Comparison of ENCODE assay signal across 8 cellular contexts in genomic region chr16:17469011-17469741, GRCh38. TPM values are rescaled to one million over a fixed set of nuclear protein-coding genes. Genes with fewer than 3 reads are reported as not detected.
DNase-seq lines count a peak whose midpoint lies in the region; ATAC-seq and TF ChIP-seq lines count a peak whose summit lies in the region.

No MANE protein-coding gene starts in this region.

- no peak for TF ChIP-seq CTCF in DOHH2 (IDR thresholded peaks at IDR 0.05; ENCODE audit: low read depth, low read length, poor library complexity, severe bottlenecking)
- no peak for TF ChIP-seq CTCF in fibroblast of lung (conservative IDR thresholded peaks at IDR 0.05 in 1 of 2, IDR thresholded peaks at IDR 0.05 in 1 of 2; ENCODE audit: low read depth in 1 of 2, low read length in 2 of 2)
- TF ChIP-seq CTCF in parathyroid adenoma (IDR thresholded peaks at IDR 0.05) = no peak

- ATAC-seq in GM19467 (IDR thresholded peaks at IDR 0.05; ENCODE audit: unreplicated experiment) = no peak
- ATAC-seq in GM19328 (IDR thresholded peaks at IDR 0.05; ENCODE audit: unreplicated experiment) = no peak
- ATAC-seq in HG03097 (IDR thresholded peaks at IDR 0.05; ENCODE audit: low FRiP score, unreplicated experiment) = no peak

- no peak for DNase-seq in NT2/D1 (ENCODE audit: low read depth, low spot score)
- peak; percentile 53 to 78 for DNase-seq in fibroblast of lung (ENCODE audit: low read depth in 2 of 2)
- DNase-seq in SK-N-DZ (ENCODE audit: low spot score) = no peak

- H3K9me3 ChIP-seq in DOHH2 (ENCODE audit: control insufficient read depth, insufficient read depth, low read length) (no peaks in the 10 kb centered on the region), NT2/D1 (ENCODE audit: insufficient read depth, low read length) (no peaks in the 10 kb centered on the region), fibroblast of lung (ENCODE audit: control insufficient read depth, insufficient read depth, low read depth, low read length) (no peaks in the 10 kb centered on the region), parathyroid adenoma (ENCODE audit: control insufficient read depth, low read length) (no peaks in the 10 kb centered on the region)

- peaks cover 11% of the 10 kb centered on the region; the same call in 1 of the 2 replicates for H3F3A ChIP-seq in DOHH2 (ENCODE audit: control insufficient read depth, insufficient read depth)

- H3K4me2 ChIP-seq in DOHH2 (ENCODE audit: low read length) (peak overlapping the region; percentile 96), fibroblast of lung (ENCODE audit: extremely low read depth, insufficient read depth, low read length) (peak overlapping the region; percentile 81), parathyroid adenoma (ENCODE audit: low read length) (peak overlapping the region; percentile 89)

- H3K27ac ChIP-seq in DOHH2 (ENCODE audit: low read depth, low read length) (peak overlapping the region; percentile 37), fibroblast of lung (ENCODE audit: insufficient read depth, low read length) (peak overlapping the region; percentile 72), parathyroid adenoma (no peak overlapping the region)

- H3K4me1 ChIP-seq in DOHH2 (ENCODE audit: control insufficient read depth, low read length) (peaks cover 59% of the 10 kb centered on the region), NT2/D1 (ENCODE audit: insufficient read depth, insufficient read length) (peaks cover 15% of the 10 kb centered on the region), fibroblast of lung (ENCODE audit: control insufficient read depth, extremely low read depth, insufficient read depth, low read length) (peaks cover 20% of the 10 kb centered on the region), parathyroid adenoma (no peaks in the 10 kb centered on the region)

- H3K79me2 ChIP-seq in DOHH2 (ENCODE audit: control insufficient read depth, low read length) (peaks cover 58% of the 10 kb centered on the region), fibroblast of lung (ENCODE audit: control insufficient read depth, insufficient read depth, low read length) (peaks cover 36% of the 10 kb centered on the region), parathyroid adenoma (no peaks in the 10 kb centered on the region)

- H3K27me3 ChIP-seq in DOHH2 (ENCODE audit: control insufficient read depth, low read length) (peaks cover 11% of the 10 kb centered on the region), NT2/D1 (ENCODE audit: insufficient read depth, insufficient read length) (peaks cover 17% of the 10 kb centered on the region), fibroblast of lung (ENCODE audit: control insufficient read depth, insufficient read depth, low read length) (no peaks in the 10 kb centered on the region), parathyroid adenoma (ENCODE audit: control insufficient read depth, insufficient read depth, low read length) (no peaks in the 10 kb centered on the region)

- H3K9me2 ChIP-seq in DOHH2 (replicated peaks; ENCODE audit: control insufficient read depth, low read length) = no peaks in the 10 kb centered on the region

- H3K4me3 ChIP-seq in DOHH2 (ENCODE audit: low read length) (peak overlapping the region; percentile 91), NT2/D1 (ENCODE audit: insufficient read length, low read depth) (peak overlapping the region; percentile 76), fibroblast of lung (replicated peaks in 1 of 4; ENCODE audit: control extremely low read depth in 1 of 4, insufficient read depth in 1 of 4, low read depth in 3 of 4, low read length in 4 of 4) (peak overlapping the region; percentile 71 to 85 (median 78)), parathyroid adenoma (ENCODE audit: low read depth, low read length) (peak overlapping the region; percentile 39)

- H2AFZ ChIP-seq in fibroblast of lung (ENCODE audit: low read length) = peak overlapping the region; percentile 52
- peak overlapping the region; percentile 18 for H2AFZ ChIP-seq in parathyroid adenoma

- H3K9ac ChIP-seq in NT2/D1 (ENCODE audit: insufficient read length, low read depth) (peak overlapping the region; percentile 86), fibroblast of lung (ENCODE audit: insufficient read depth, low read length) (peak overlapping the region; percentile 4), parathyroid adenoma (no peak overlapping the region)

- no peaks in the 10 kb centered on the region for H4K20me1 ChIP-seq in DOHH2 (ENCODE audit: control insufficient read depth, insufficient read depth, low read depth, low read length)
- H4K20me1 ChIP-seq in fibroblast of lung (ENCODE audit: control insufficient read depth, extremely low read depth, insufficient read depth, low read length) = no peaks in the 10 kb centered on the region

- H3K36me3 ChIP-seq in DOHH2 (ENCODE audit: control insufficient read depth, low read length) = peaks cover 14% of the 10 kb centered on the region
- no peaks in the 10 kb centered on the region for H3K36me3 ChIP-seq in NT2/D1 (ENCODE audit: insufficient read depth, insufficient read length, low read length)
- no peaks in the 10 kb centered on the region for H3K36me3 ChIP-seq in fibroblast of lung (ENCODE audit: control insufficient read depth, insufficient read depth, low read length)
- H3K36me3 ChIP-seq in parathyroid adenoma (ENCODE audit: control insufficient read depth, insufficient read depth, low read length) = no peaks in the 10 kb centered on the region

RNA-seq across cellular contexts. Expression of gene XYLT1, which starts 1.6 kb away (rescaled TPM):
- 12.3 and 21.8 TPM in 2 replicates for total RNA-seq in fibroblast of lung
- polyA plus RNA-seq in fibroblast of lung = 9.3 and 13.9 TPM in 2 replicates
- polyA plus RNA-seq in fibroblast of lung (2012) = 8.3 and 9.9 TPM in 2 replicates
- 46.8 and 86.3 TPM in 2 replicates for polyA minus RNA-seq in fibroblast of lung (ENCODE audit: low replicate concordance)
- polyA plus RNA-seq in SK-N-DZ (2014; cell fraction: cytosol; rRNA removed) = 1.6 TPM in 2 replicates
- 1.2 and 1.4 TPM in 2 replicates for polyA plus RNA-seq in SK-N-DZ (2014; cell fraction: nucleus; rRNA removed)

Comparison
In these comparisons a context has a peak if more than half of its experiments do, and no peak if none do; other contexts are left out.
1. H3K4me3 ChIP-seq: peak in every context shown above with its lines; median percentile 91 in DOHH2; 78 in fibroblast of lung; 76 in NT2/D1; 39 in parathyroid adenoma.
2. DNase-seq: peak in fibroblast of lung (2 of 2); none in NT2/D1 (single experiment) and SK-N-DZ (single experiment).
3. Peak in every context shown above with its lines, with median percentiles within 50 percentile points of each other: H3K4me2 ChIP-seq.